Comparison of ENCODE assay signal across 9 cellular contexts in the genomic region with DNA sequence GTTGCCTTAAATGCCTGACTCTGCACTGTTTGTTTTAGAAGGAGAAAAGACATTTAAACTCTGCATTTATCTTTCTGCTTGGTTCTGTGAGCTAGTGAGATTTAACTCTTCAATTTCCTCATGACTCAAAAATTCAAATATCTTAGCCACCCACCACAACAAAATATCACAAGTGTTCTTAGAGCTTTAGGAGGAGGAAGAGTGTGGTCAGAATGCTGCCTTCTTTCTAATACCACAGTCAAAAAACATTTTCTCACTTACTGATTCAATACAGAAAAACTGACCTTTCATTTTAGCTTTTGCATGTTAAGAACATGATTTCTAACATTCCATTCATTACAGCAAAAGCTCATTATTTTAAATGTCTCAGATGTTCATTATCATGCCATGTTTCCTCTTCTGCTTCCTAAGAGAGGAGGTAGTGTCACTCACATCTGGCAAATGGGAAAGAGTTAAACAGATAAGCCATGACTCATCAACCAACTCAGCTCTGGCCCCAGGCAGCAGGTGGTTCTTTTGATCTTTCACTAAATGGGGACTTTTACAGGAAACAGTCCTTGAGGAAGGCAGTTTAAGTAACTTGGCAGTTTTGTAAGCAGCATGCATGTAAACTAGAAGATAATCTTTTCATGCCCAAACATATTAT. TPM values are rescaled to one million over a fixed set of nuclear protein-coding genes. Genes with fewer than 3 reads are reported as not detected.
A peak's percentile ranks its signal among the peaks of the same experiment; 100 is the strongest.
DNase-seq lines count a peak whose midpoint lies in the region; ATAC-seq and TF ChIP-seq lines count a peak whose summit lies in the region.
"Had no signal": no experiment of that assay in that cellular context is flagged by ENCODE, and none has a peak within 500 bp of the region (broad histone marks: within the 10 kb centered on the region; RNA-seq: fewer than 3 reads in every experiment).

No MANE protein-coding gene starts in this region.

- no peak for TF ChIP-seq CTCF in omental fat pad (IDR thresholded peaks at IDR 0.05)
- no peak for TF ChIP-seq CTCF in suprapubic skin (IDR thresholded peaks at IDR 0.05)

- TF ChIP-seq EP300 in suprapubic skin (IDR thresholded peaks at IDR 0.05): no peak

- peak; percentile 33 for DNase-seq in SIG-M5 treated with dmso at 0.1 percent for 504 hours (lab: John Stamatoyannopoulos, UW; ENCODE audit: unreplicated experiment)
- DNase-seq in SIG-M5 (lab: John Stamatoyannopoulos, UW): no peak
- DNase-seq in HS-5 (ENCODE audit: low read depth): peak; percentile 29
- DNase-seq in adipocyte (ENCODE audit: low read depth): peak; percentile 59
- DNase-seq in omental fat pad (ENCODE audit: low spot score): no peak
- no peak for DNase-seq in suprapubic skin (ENCODE audit: low spot score in 2 of 2)
- no peak for DNase-seq in HuH-7 (ENCODE audit: low spot score)

- ATAC-seq in GM21723 (IDR thresholded peaks at IDR 0.05; ENCODE audit: unreplicated experiment): peak; percentile 89
- peak; percentile 66 for ATAC-seq in omental fat pad (ENCODE audit: low FRiP score)

- H3K9me3 ChIP-seq in adipocyte (ENCODE audit: control insufficient read depth, low read length) (peaks cover 15% of the 10 kb centered on the region), suprapubic skin (peaks cover 7% of the 10 kb centered on the region)

- no peak overlapping the region for H3K27ac ChIP-seq in suprapubic skin

- no peak overlapping the region for H3K9ac ChIP-seq in adipocyte (ENCODE audit: low read length)

- peaks cover 19% of the 10 kb centered on the region for H3K4me1 ChIP-seq in adipocyte (ENCODE audit: control insufficient read depth, insufficient read depth, low read length)
- H3K4me1 ChIP-seq in suprapubic skin: peaks cover 6% of the 10 kb centered on the region

- H3K27me3 ChIP-seq in adipocyte (replicated peaks; ENCODE audit: control insufficient read depth, insufficient read depth, low read length): peaks cover 8% of the 10 kb centered on the region
- H3K27me3 ChIP-seq in suprapubic skin: no peaks in the 10 kb centered on the region

- no peak overlapping the region for H3K4me3 ChIP-seq in adipocyte (ENCODE audit: low read length)
- H3K4me3 ChIP-seq in suprapubic skin: no peak overlapping the region
- H3K4me3 ChIP-seq: skin epidermis had no signal

- H3K36me3 ChIP-seq in adipocyte (ENCODE audit: control insufficient read depth, insufficient read depth, low read length, severe bottlenecking) (no peaks in the 10 kb centered on the region), suprapubic skin (no peaks in the 10 kb centered on the region)

- no peak for TF ChIP-seq POLR2A in suprapubic skin (IDR thresholded peaks at IDR 0.05)

RNA-seq across cellular contexts. Expression of gene RNU6-8, which starts 56.4 kb away (rescaled TPM):
- total RNA-seq in omental fat pad (not detected), suprapubic skin (not detected)

RNA-seq across cellular contexts. Expression of gene RNU6-7, which starts 57.6 kb away (rescaled TPM):
- total RNA-seq in omental fat pad: not detected
- not detected for total RNA-seq in suprapubic skin

Comparison
In these comparisons a context has a peak if more than half of its experiments do, and no peak if none do; other contexts are left out.
1. DNase-seq: peak in SIG-M5 treated with dmso at 0.1 percent for 504 hours (single experiment), HS-5 (single experiment) and adipocyte (single experiment); none in SIG-M5 (single experiment), omental fat pad (single experiment), suprapubic skin (0 of 2) and HuH-7 (single experiment).